In genomic region chr11:130124096-130124495, GRCh38 we compare ENCODE assay signal across 9 cellular contexts. TPM values are rescaled to one million over a fixed set of nuclear protein-coding genes. Genes with fewer than 3 reads are reported as not detected.
DNase-seq lines count a peak whose midpoint lies in the region.
"Had no signal": no experiment of that assay in that cellular context is flagged by ENCODE, and none has a peak within 500 bp of the region (broad histone marks: within the 10 kb centered on the region; RNA-seq: fewer than 3 reads in every experiment).

No MANE protein-coding gene starts in this region.

- no peak overlapping the region for H3K4me3 Mint-ChIP-seq in activated T-cell treated with anti-CD3 and anti-CD28 coated beads, Interleukin-2, amount 50 U/mL, for 24 hours

- peaks cover 65% of the 10 kb centered on the region for H3K36me3 Mint-ChIP-seq in activated T-cell treated with anti-CD3 and anti-CD28 coated beads, Interleukin-2, amount 50 U/mL, for 24 hours (ENCODE audit: low read depth)

- H3K27me3 Mint-ChIP-seq in activated T-cell treated with anti-CD3 and anti-CD28 coated beads, Interleukin-2, amount 50 U/mL, for 24 hours = peaks cover 6% of the 10 kb centered on the region

- peaks cover 32% of the 10 kb centered on the region for H3K4me1 Mint-ChIP-seq in activated T-cell treated with anti-CD3 and anti-CD28 coated beads, Interleukin-2, amount 50 U/mL, for 24 hours (ENCODE audit: low read depth)

- H3K9me3 Mint-ChIP-seq in activated T-cell treated with anti-CD3 and anti-CD28 coated beads, Interleukin-2, amount 50 U/mL, for 24 hours = no peaks in the 10 kb centered on the region

- DNase-seq in GM04503 (ENCODE audit: low read depth) (peak; percentile 92), SKM-1 (lab: John Stamatoyannopoulos, UW; ENCODE audit: unreplicated experiment) (peak; percentile 99), fibroblast of the conjunctiva (ENCODE audit: low read depth) (peak; percentile 86), renal cortical epithelial cell (ENCODE audit: low read depth) (peak; percentile 95), middle frontal gyrus (ENCODE audit: extremely low spot score, low spot score) (no peak), NCI-H2107 (lab: John Stamatoyannopoulos, UW) (no peak), OCI-M2 (lab: John Stamatoyannopoulos, UW; ENCODE audit: unreplicated experiment) (no peak)
- no peak for DNase-seq in activated T-cell treated with anti-CD3 and anti-CD28 coated beads, Interleukin-2, amount 50 U/mL, for 24 hours

- no peak overlapping the region for H3K27ac Mint-ChIP-seq in activated T-cell treated with anti-CD3 and anti-CD28 coated beads, Interleukin-2, amount 50 U/mL, for 24 hours

RNA-seq across cellular contexts. Expression of gene ST14, which starts 35.5 kb away (rescaled TPM):
- 35.1 and 137 TPM in 2 replicates for total RNA-seq in renal cortical epithelial cell
- total RNA-seq: SJSA1 had no signal

RNA-seq across cellular contexts. Expression of gene APLP2, which starts 54.4 kb away (rescaled TPM):
- total RNA-seq in renal cortical epithelial cell = 426 and 1,085 TPM in 2 replicates

Comparison
In these comparisons a context has a peak if more than half of its experiments do, and no peak if none do; other contexts are left out.
1. DNase-seq: peak in GM04503 (single experiment), SKM-1 (single experiment), fibroblast of the conjunctiva (single experiment) and renal cortical epithelial cell (single experiment); none in activated T-cell treated with anti-CD3 and anti-CD28 coated beads, Interleukin-2, amount 50 U/mL, for 24 hours (single experiment), middle frontal gyrus (single experiment), NCI-H2107 (single experiment) and OCI-M2 (single experiment).